2 cellular contexts compared by ENCODE assay signal in the genomic region with DNA sequence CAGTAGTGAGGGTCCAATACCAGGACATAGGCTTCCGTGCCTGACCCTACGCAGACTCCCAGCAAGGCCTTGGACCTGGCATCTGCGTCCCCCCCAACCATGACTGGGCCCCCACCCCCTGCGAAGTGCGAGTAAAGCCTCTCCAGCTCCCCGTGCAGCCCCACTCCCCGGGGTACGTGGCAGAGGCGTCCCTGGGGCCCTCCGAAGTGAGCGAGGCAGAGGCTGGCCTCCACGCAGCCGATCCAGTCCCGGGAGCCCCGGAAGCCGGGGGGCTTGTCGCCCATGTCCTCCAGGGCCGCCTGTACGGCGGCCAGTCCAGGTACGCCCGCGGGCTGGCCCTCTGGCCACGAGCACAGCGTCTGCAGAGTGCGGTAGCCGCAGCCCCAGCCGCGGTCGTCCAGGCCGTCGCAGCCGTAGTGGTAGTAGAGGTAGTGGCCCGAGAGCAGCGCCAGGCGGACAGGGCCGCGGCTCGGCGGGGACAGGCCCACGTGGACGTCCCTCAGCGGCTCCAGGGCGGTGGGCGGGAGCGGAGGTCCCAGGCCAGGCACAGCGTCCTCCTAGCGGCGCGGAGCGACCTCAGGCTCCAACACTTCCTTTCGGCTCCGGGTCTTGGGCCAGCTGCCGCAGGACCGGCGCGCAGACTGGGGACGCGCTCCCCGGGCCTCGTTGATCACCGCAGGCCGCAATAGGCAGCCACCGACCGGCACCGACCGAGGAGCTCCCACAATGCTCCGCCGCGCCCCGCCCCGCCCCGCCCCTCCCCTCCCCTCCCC.
TF ChIP-seq lines count a peak whose summit lies in the region.

A gene (minus strand): TSS at position 728 of the 773 bp plus-strand sequence. CDS start 444 bp downstream, at position 284.

TF ChIP-seq in Ishikawa, 13 proteins besides CTCF, POLR2A, EP300 and RAD21 (continued from another document):
- TF ChIP-seq, protein P1, sequence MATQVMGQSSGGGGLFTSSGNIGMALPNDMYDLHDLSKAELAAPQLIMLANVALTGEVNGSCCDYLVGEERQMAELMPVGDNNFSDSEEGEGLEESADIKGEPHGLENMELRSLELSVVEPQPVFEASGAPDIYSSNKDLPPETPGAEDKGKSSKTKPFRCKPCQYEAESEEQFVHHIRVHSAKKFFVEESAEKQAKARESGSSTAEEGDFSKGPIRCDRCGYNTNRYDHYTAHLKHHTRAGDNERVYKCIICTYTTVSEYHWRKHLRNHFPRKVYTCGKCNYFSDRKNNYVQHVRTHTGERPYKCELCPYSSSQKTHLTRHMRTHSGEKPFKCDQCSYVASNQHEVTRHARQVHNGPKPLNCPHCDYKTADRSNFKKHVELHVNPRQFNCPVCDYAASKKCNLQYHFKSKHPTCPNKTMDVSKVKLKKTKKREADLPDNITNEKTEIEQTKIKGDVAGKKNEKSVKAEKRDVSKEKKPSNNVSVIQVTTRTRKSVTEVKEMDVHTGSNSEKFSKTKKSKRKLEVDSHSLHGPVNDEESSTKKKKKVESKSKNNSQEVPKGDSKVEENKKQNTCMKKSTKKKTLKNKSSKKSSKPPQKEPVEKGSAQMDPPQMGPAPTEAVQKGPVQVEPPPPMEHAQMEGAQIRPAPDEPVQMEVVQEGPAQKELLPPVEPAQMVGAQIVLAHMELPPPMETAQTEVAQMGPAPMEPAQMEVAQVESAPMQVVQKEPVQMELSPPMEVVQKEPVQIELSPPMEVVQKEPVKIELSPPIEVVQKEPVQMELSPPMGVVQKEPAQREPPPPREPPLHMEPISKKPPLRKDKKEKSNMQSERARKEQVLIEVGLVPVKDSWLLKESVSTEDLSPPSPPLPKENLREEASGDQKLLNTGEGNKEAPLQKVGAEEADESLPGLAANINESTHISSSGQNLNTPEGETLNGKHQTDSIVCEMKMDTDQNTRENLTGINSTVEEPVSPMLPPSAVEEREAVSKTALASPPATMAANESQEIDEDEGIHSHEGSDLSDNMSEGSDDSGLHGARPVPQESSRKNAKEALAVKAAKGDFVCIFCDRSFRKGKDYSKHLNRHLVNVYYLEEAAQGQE (IDR thresholded peaks at IDR 0.05; ENCODE audit: low read depth): 0 out of 2 replicates have a peak, but pooled peaks have one; percentile 1
- peak; percentile 33; the same call in 1 of the 2 replicates for TF ChIP-seq YY1 (IDR thresholded peaks at IDR 0.05; ENCODE audit: low read depth)
TF ChIP-seq in Ishikawa: peak in this region for 4.

TF ChIP-seq in liver, 16 proteins besides CTCF, POLR2A, EP300 and RAD21 (continued from another document):
- TF ChIP-seq, protein P1 (IDR thresholded peaks at IDR 0.05): no peak
- TF ChIP-seq FOXA2 (IDR thresholded peaks at IDR 0.05) (no peak), FOXA1 (IDR thresholded peaks at IDR 0.05) (no peak), YY1 (IDR thresholded peaks at IDR 0.05) (no peak), NR2F2 (IDR thresholded peaks at IDR 0.05) (no peak)
- TF ChIP-seq, protein P2, sequence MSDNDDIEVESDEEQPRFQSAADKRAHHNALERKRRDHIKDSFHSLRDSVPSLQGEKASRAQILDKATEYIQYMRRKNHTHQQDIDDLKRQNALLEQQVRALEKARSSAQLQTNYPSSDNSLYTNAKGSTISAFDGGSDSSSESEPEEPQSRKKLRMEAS (IDR thresholded peaks at IDR 0.05): no peak
